In the genomic region with DNA sequence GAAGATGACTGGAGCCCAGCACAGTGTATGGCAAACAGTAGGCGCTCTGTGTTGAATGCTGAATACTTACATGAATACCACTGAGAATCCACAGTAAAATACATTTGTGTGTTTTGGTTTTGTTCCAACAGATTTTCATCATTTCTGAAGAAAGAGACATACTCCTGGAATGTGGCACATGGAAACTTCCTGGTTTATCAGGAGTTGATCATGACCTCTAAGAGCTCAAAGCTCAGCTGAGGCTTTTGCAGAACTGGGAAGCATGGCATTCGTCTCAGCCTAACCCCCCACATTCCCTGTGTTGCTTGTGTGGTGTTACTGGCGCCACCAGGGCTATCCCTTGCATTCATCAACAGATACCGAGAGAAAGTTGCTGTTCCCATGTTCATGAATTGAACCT, we compare ENCODE assay signal across 16 cellular contexts.
A peak's percentile ranks its signal among the peaks of the same experiment; 100 is the strongest.
DNase-seq lines count a peak whose midpoint lies in the region; ATAC-seq and TF ChIP-seq lines count a peak whose summit lies in the region.
"Had no signal": no experiment of that assay in that cellular context is flagged by ENCODE, and none has a peak within 500 bp of the region (broad histone marks: within the 10 kb centered on the region; RNA-seq: fewer than 3 reads in every experiment).

No MANE protein-coding gene starts in this region.

- ATAC-seq in RWPE2 (ENCODE audit: low read depth) (peak; percentile 44), GM19455 (IDR thresholded peaks at IDR 0.05; ENCODE audit: unreplicated experiment) (no peak), HG02852 (IDR thresholded peaks at IDR 0.05; ENCODE audit: unreplicated experiment) (no peak)
- ATAC-seq: activated CD8-positive, alpha-beta T cell treated with anti-CD3 and anti-CD28 coated beads for 36 hours; activated T-helper 17 cell treated with anti-CD3 and anti-CD28 coated beads, Interleukin-2, amount 50 U/mL, for 72 hours; body of pancreas; heart right ventricle; left cardiac atrium had no signal

- no peaks in the 10 kb centered on the region for H3K27me3 ChIP-seq in RWPE2 (ENCODE audit: insufficient read depth, poor library complexity, severe bottlenecking)
- H3K27me3 ChIP-seq: body of pancreas, heart right ventricle, testis had no signal

- H3K36me3 Mint-ChIP-seq in progenitor cell of endocrine pancreas (ENCODE audit: insufficient read depth): no peaks in the 10 kb centered on the region
- H3K36me3 Mint-ChIP-seq in activated T-helper 2 cell treated with anti-CD3 and anti-CD28 coated beads, Interferon-gamma antibody, Interleukin-2, Interleukin-4, amounts not matched to agents 10 μg/mL and 5 μg/mL and 100 μg/mL, durations not matched to agents 14 hours and 24 hours and 36 hours (ENCODE audit: low read depth): no peaks in the 10 kb centered on the region

- intact Hi-C loops in activated T-helper 2 cell treated with anti-CD3 and anti-CD28 coated beads, Interferon-gamma antibody, Interleukin-2, Interleukin-4, amounts not matched to agents 10 μg/mL and 5 μg/mL and 100 μg/mL, durations not matched to agents 14 hours and 24 hours and 36 hours (cut with micrococcal nuclease): no loop called here

- peak; percentile 27 for DNase-seq in Daoy (ENCODE audit: low read depth)
- DNase-seq in RWPE2 (ENCODE audit: low spot score): no peak
- DNase-seq in fibroblast of peridontal ligament (ENCODE audit: extremely low read depth): peak; percentile 74
- no peak for DNase-seq in progenitor cell of endocrine pancreas (ENCODE audit: low spot score, unreplicated experiment)
- DNase-seq in H4 (ENCODE audit: low spot score): no peak
- DNase-seq in activated T-helper 2 cell treated with anti-CD3 and anti-CD28 coated beads, Interferon-gamma antibody, Interleukin-2, Interleukin-4, amounts not matched to agents 10 μg/mL and 5 μg/mL and 100 μg/mL, durations not matched to agents 14 hours and 24 hours and 36 hours (ENCODE audit: low spot score): no peak
- DNase-seq: activated CD8-positive, alpha-beta T cell treated with anti-CD3 and anti-CD28 coated beads for 36 hours; body of pancreas; effector CD4-positive, alpha-beta T cell; heart right ventricle; left cardiac atrium; testis had no signal

- peaks cover 33% of the 10 kb centered on the region for H3K4me1 ChIP-seq in RWPE2 (ENCODE audit: insufficient read depth, poor library complexity, severe bottlenecking)
- H3K4me1 ChIP-seq: body of pancreas, testis had no signal

- H3K9me3 Mint-ChIP-seq in progenitor cell of endocrine pancreas (ENCODE audit: low read depth): peaks cover 11% of the 10 kb centered on the region
- no peaks in the 10 kb centered on the region for H3K9me3 Mint-ChIP-seq in activated T-helper 2 cell treated with anti-CD3 and anti-CD28 coated beads, Interferon-gamma antibody, Interleukin-2, Interleukin-4, amounts not matched to agents 10 μg/mL and 5 μg/mL and 100 μg/mL, durations not matched to agents 14 hours and 24 hours and 36 hours
- H3K9me3 Mint-ChIP-seq: activated CD8-positive, alpha-beta T cell treated with anti-CD3 and anti-CD28 coated beads for 36 hours; activated T-helper 17 cell treated with anti-CD3 and anti-CD28 coated beads, Interleukin-2, amount 50 U/mL, for 72 hours had no signal

- H3K4me1 Mint-ChIP-seq in progenitor cell of endocrine pancreas (ENCODE audit: low read depth): peaks cover 29% of the 10 kb centered on the region
- H3K4me1 Mint-ChIP-seq in activated T-helper 2 cell treated with anti-CD3 and anti-CD28 coated beads, Interferon-gamma antibody, Interleukin-2, Interleukin-4, amounts not matched to agents 10 μg/mL and 5 μg/mL and 100 μg/mL, durations not matched to agents 14 hours and 24 hours and 36 hours (ENCODE audit: low read depth): no peaks in the 10 kb centered on the region
- H3K4me1 Mint-ChIP-seq: activated T-helper 17 cell treated with anti-CD3 and anti-CD28 coated beads, Interleukin-2, amount 50 U/mL, for 72 hours had no signal

- H3K9me3 ChIP-seq in RWPE2 (ENCODE audit: severe bottlenecking): no peaks in the 10 kb centered on the region
- H3K9me3 ChIP-seq: testis had no signal

- no peaks in the 10 kb centered on the region for H3K36me3 ChIP-seq in RWPE2 (ENCODE audit: low read depth)
- H3K36me3 ChIP-seq: heart right ventricle had no signal

- H3K27me3 Mint-ChIP-seq in progenitor cell of endocrine pancreas: no peaks in the 10 kb centered on the region
- no peaks in the 10 kb centered on the region for H3K27me3 Mint-ChIP-seq in activated T-helper 2 cell treated with anti-CD3 and anti-CD28 coated beads, Interferon-gamma antibody, Interleukin-2, Interleukin-4, amounts not matched to agents 10 μg/mL and 5 μg/mL and 100 μg/mL, durations not matched to agents 14 hours and 24 hours and 36 hours (ENCODE audit: low read depth)
- H3K27me3 Mint-ChIP-seq: activated CD8-positive, alpha-beta T cell treated with anti-CD3 and anti-CD28 coated beads for 36 hours had no signal

- H3K27ac Mint-ChIP-seq in progenitor cell of endocrine pancreas: peak overlapping the region; percentile 57
- H3K27ac Mint-ChIP-seq in activated T-helper 2 cell treated with anti-CD3 and anti-CD28 coated beads, Interferon-gamma antibody, Interleukin-2, Interleukin-4, amounts not matched to agents 10 μg/mL and 5 μg/mL and 100 μg/mL, durations not matched to agents 14 hours and 24 hours and 36 hours: no peak overlapping the region
- H3K27ac Mint-ChIP-seq: activated CD8-positive, alpha-beta T cell treated with anti-CD3 and anti-CD28 coated beads for 36 hours; activated T-helper 17 cell treated with anti-CD3 and anti-CD28 coated beads, Interleukin-2, amount 50 U/mL, for 72 hours; CD14-positive monocyte had no signal

- H3K27ac ChIP-seq in RWPE2 (ENCODE audit: poor library complexity, severe bottlenecking): no peak overlapping the region
- H3K27ac ChIP-seq: body of pancreas, heart right ventricle, testis had no signal

- H3K4me3 Mint-ChIP-seq in progenitor cell of endocrine pancreas (ENCODE audit: low read depth): no peak overlapping the region
- no peak overlapping the region for H3K4me3 Mint-ChIP-seq in activated T-helper 2 cell treated with anti-CD3 and anti-CD28 coated beads, Interferon-gamma antibody, Interleukin-2, Interleukin-4, amounts not matched to agents 10 μg/mL and 5 μg/mL and 100 μg/mL, durations not matched to agents 14 hours and 24 hours and 36 hours (ENCODE audit: low read depth)
- H3K4me3 Mint-ChIP-seq: activated CD8-positive, alpha-beta T cell treated with anti-CD3 and anti-CD28 coated beads for 36 hours; activated T-helper 17 cell treated with anti-CD3 and anti-CD28 coated beads, Interleukin-2, amount 50 U/mL, for 72 hours; CD14-positive monocyte had no signal

- no peak for TF ChIP-seq CTCF in RWPE2 (IDR thresholded peaks at IDR 0.05; ENCODE audit: poor library complexity, severe bottlenecking)
- no peak for TF ChIP-seq CTCF in progenitor cell of endocrine pancreas (IDR thresholded peaks at IDR 0.05; ENCODE audit: unreplicated experiment)

- H3K4me3 ChIP-seq in RWPE2 (ENCODE audit: severe bottlenecking): no peak overlapping the region
- H3K4me3 ChIP-seq: body of pancreas, heart right ventricle, testis had no signal

Comparison
In these comparisons a context has a peak if more than half of its experiments do, and no peak if none do; other contexts are left out.
1. DNase-seq: peak in Daoy (single experiment) and fibroblast of peridontal ligament (single experiment); none in RWPE2 (single experiment), progenitor cell of endocrine pancreas (single experiment), H4 (single experiment) and activated T-helper 2 cell treated with anti-CD3 and anti-CD28 coated beads, Interferon-gamma antibody, Interleukin-2, Interleukin-4, amounts not matched to agents 10 μg/mL and 5 μg/mL and 100 μg/mL, durations not matched to agents 14 hours and 24 hours and 36 hours (single experiment).